ENCODE assay signal across 8 cellular contexts in genomic region chr22:40044870-40045834, GRCh38. TPM values are rescaled to one million over a fixed set of nuclear protein-coding genes. Genes with fewer than 3 reads are reported as not detected.
DNase-seq lines count a peak whose midpoint lies in the region; ATAC-seq and TF ChIP-seq lines count a peak whose summit lies in the region.

No MANE protein-coding gene starts in this region.

- intact Hi-C loops in Right ventricle myocardium superior (cut with DNase I), result loop anchor here (10.0 kb wide), 1 partner anchor 140 kb away; no protein-coding TSS in a partner anchor

- WGBS in tibial nerve, 2 donors, result 0 to 1% methylated on average over 27 to 36 of the region's 138 CpGs

- H2AFZ ChIP-seq in parathyroid adenoma, result peak overlapping the region; percentile 38

- H3K4me2 ChIP-seq in parathyroid adenoma (ENCODE audit: low read length), result peak overlapping the region; percentile 93

- H3K4me3 ChIP-seq in parathyroid adenoma (ENCODE audit: low read depth, low read length), result peak overlapping the region; percentile 98
- peak overlapping the region; percentile 65 to 88 (median 76) for H3K4me3 ChIP-seq in tibial nerve

- H3K79me2 ChIP-seq in parathyroid adenoma, result peaks cover 9% of the 10 kb centered on the region

- H3K9ac ChIP-seq in parathyroid adenoma, result no peak overlapping the region

- H3K4me1 ChIP-seq in parathyroid adenoma, result peaks cover 3% of the 10 kb centered on the region
- H3K4me1 ChIP-seq in tibial nerve, result peaks cover 2 to 66% (median 41%) of the 10 kb centered on the region in 4 donors

- H3K9me3 ChIP-seq in parathyroid adenoma (ENCODE audit: control insufficient read depth, low read length) (no peaks in the 10 kb centered on the region), tibial nerve (no peaks in the 10 kb centered on the region)

- TF ChIP-seq CTCF in parathyroid adenoma (IDR thresholded peaks at IDR 0.05) (no peak), tibial nerve (IDR thresholded peaks at IDR 0.05) (peak in 1 of 5 experiments; percentile 10)

- H3K36me3 ChIP-seq in parathyroid adenoma (ENCODE audit: control insufficient read depth, insufficient read depth, low read length) (no peaks in the 10 kb centered on the region), tibial nerve (no peaks in the 10 kb centered on the region)

- ATAC-seq in HG03039 (IDR thresholded peaks at IDR 0.05; ENCODE audit: unreplicated experiment) (peak; percentile 22), Right ventricle myocardium superior (ENCODE audit: poor library complexity) (peak; percentile 14)

- peak in 1 of 2 donors; percentile 28 for TF ChIP-seq EP300 in tibial nerve (IDR thresholded peaks at IDR 0.05)

- TF ChIP-seq POLR2A in tibial nerve (IDR thresholded peaks at IDR 0.05), result no peak

- H3K27me3 ChIP-seq in parathyroid adenoma (ENCODE audit: control insufficient read depth, insufficient read depth, low read length) (no peaks in the 10 kb centered on the region), tibial nerve (no peaks in the 10 kb centered on the region)

- DNase-seq in NK-92 treated with Interleukin-12 subunit alpha and Interleukin-12 subunit beta, amount 100 ng/mL, for 24 hours (lab: John Stamatoyannopoulos, UW), result peak; percentile 47
- no peak for DNase-seq in NK-92 (lab: John Stamatoyannopoulos, UW; ENCODE audit: unreplicated experiment)
- peak; percentile 32 for DNase-seq in RPMI7951 (ENCODE audit: low read depth)
- DNase-seq in activated gamma-delta T cell treated with anti-CD3 and anti-CD28 coated beads, Interleukin-2, amount 50 U/mL, for 16 hours (ENCODE audit: low read depth), result peak; percentile 71
- DNase-seq in Right ventricle myocardium superior, result peak; percentile 63
- DNase-seq in tibial nerve (ENCODE audit: low spot score in 2 of 2), result no peak

- H3K27ac ChIP-seq in parathyroid adenoma, result peak overlapping the region; percentile 96
- H3K27ac ChIP-seq in tibial nerve, result peak overlapping the region; percentile 88 to 99 (median 92)

RNA-seq across cellular contexts. Expression of gene FAM83F, which starts 50.4 kb away (rescaled TPM):
- 0.10 TPM in 1 of 2 replicates, not detected in the other for total RNA-seq in RPMI7951 (2014; rRNA removed; shearing (Covaris generic))
- total RNA-seq in Right ventricle myocardium superior, result 4.9 TPM
- total RNA-seq in tibial nerve, result 10 to 100 TPM in 2 of 4 donors, 1 to 10 TPM in 2; 8.2 to 11.2 (median 9.8) TPM

Comparison
In these comparisons a context has a peak if more than half of its experiments do, and no peak if none do; other contexts are left out.
1. DNase-seq: peak in NK-92 treated with Interleukin-12 subunit alpha and Interleukin-12 subunit beta, amount 100 ng/mL, for 24 hours (single experiment), RPMI7951 (single experiment), activated gamma-delta T cell treated with anti-CD3 and anti-CD28 coated beads, Interleukin-2, amount 50 U/mL, for 16 hours (single experiment) and Right ventricle myocardium superior (single experiment); none in NK-92 (single experiment) and tibial nerve (0 of 2).